27 cellular contexts compared by ENCODE assay signal in genomic region chr17:49130891-49131290, GRCh38. TPM values are rescaled to one million over a fixed set of nuclear protein-coding genes. Genes with fewer than 3 reads are reported as not detected.
"Had no signal": no experiment of that assay in that cellular context is flagged by ENCODE, and none has a peak within 500 bp of the region (broad histone marks: within the 10 kb centered on the region; RNA-seq: fewer than 3 reads in every experiment).

No MANE protein-coding gene starts in this region.

- H3K27ac ChIP-seq: foreskin keratinocyte, sigmoid colon, spleen, thoracic aorta had no signal

- H3K36me3 ChIP-seq: sigmoid colon, spleen, thoracic aorta had no signal

- H3K4me3 Mint-ChIP-seq: activated naive CD8-positive, alpha-beta T cell treated with anti-CD3 and anti-CD28 coated beads for 36 hours; nephron; T-helper 17 cell; type B pancreatic cell had no signal

- H3K9me3 ChIP-seq: sigmoid colon had no signal

- DNase-seq: activated CD4-positive, alpha-beta T cell treated with anti-CD3 and anti-CD28 coated beads for 4 hours; activated CD4-positive, alpha-beta T cell treated with anti-CD3 and anti-CD28 coated beads, Interleukin-2, amount 50 U/mL, for 48 hours; activated CD4-positive, CD25-positive, alpha-beta regulatory T cell; activated CD8-positive, alpha-beta memory T cell treated with anti-CD3 and anti-CD28 coated beads, Interleukin-2, amount 50 U/mL, for 48 hours; activated naive CD4-positive, alpha-beta T cell treated with Interleukin-2 at 50 U/mL for 16 hours; activated naive CD8-positive, alpha-beta T cell treated with anti-CD3 and anti-CD28 coated beads for 36 hours; activated T-cell treated with anti-CD3 and anti-CD28 coated beads, Interleukin-2, amount 50 U/mL, for 48 hours; cerebellar nuclear complex; cortex of kidney; erythroblast; foreskin keratinocyte; left ventricle myocardium superior; nucleus accumbens; posterior cingulate gyrus; retina; sigmoid colon; spleen; stimulated activated CD4-positive, alpha-beta T cell treated with anti-CD3 and anti-CD28 coated beads, Interleukin-4, amount 100 ng/mL, for 1 hour; stimulated activated naive CD4-positive, alpha-beta T cell; T-helper 17 cell had no signal

- H3K27ac Mint-ChIP-seq: activated naive CD8-positive, alpha-beta T cell treated with anti-CD3 and anti-CD28 coated beads for 36 hours; nephron; T-helper 17 cell; type B pancreatic cell had no signal

- ATAC-seq: foreskin keratinocyte, left ventricle myocardium superior, T-helper 17 cell had no signal

- FAIRE-seq: astrocyte, endometrium had no signal

- H3K4me3 ChIP-seq: sigmoid colon, spleen, thoracic aorta had no signal

- H3K36me3 Mint-ChIP-seq: activated naive CD8-positive, alpha-beta T cell treated with anti-CD3 and anti-CD28 coated beads for 36 hours had no signal

- H3K9me3 Mint-ChIP-seq: activated naive CD8-positive, alpha-beta T cell treated with anti-CD3 and anti-CD28 coated beads for 36 hours had no signal

RNA-seq across cellular contexts. Expression of gene B4GALNT2, which starts 1.7 kb away (rescaled TPM):
- total RNA-seq: activated CD8-positive, alpha-beta memory T cell treated with anti-CD3 and anti-CD28 coated beads for 36 hours; activated naive CD8-positive, alpha-beta T cell treated with anti-CD3 and anti-CD28 coated beads for 36 hours; astrocyte; left ventricle myocardium superior; myocyte; sigmoid colon; thoracic aorta had no signal
- polyA plus RNA-seq: spleen had no signal
